ENCODE assay signal across 8 cellular contexts in the genomic region with DNA sequence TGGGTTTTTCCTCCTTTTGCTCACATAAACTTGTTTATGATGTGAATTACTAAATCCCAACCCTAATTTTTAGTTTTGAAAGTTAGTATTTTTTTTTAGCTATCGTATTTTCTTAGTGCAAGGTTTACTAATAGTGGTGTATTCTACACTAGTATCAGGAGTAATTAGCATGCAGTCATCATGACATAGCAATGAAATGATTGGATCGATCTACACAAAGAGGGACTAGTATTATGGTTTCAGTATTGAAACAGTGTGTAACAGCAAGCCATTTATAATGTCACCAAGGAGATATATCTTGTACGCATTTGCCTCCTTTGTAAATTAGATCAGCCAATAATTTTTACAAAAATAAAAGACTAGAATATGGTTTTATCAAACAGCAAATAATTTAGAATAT.
"Had no signal": no experiment of that assay in that cellular context is flagged by ENCODE, and none has a peak within 500 bp of the region (broad histone marks: within the 10 kb centered on the region; RNA-seq: fewer than 3 reads in every experiment).

No MANE protein-coding gene starts in this region.

- ATAC-seq: HCT116, HepG2 had no signal

- H3K4me3 Mint-ChIP-seq: HFFc6, IgD-negative memory B cell had no signal

- DNase-seq: GM23248, GOT3, H7, HFFc6, KBM-7 had no signal

- H3K9me3 Mint-ChIP-seq: HFFc6, IgD-negative memory B cell had no signal

- H3K27ac Mint-ChIP-seq: HFFc6, IgD-negative memory B cell had no signal

- H3K27me3 Mint-ChIP-seq: IgD-negative memory B cell had no signal
